In genomic region chr15:88897456-88898194, GRCh38 we compare ENCODE assay signal across 8 cellular contexts. TPM values are rescaled to one million over a fixed set of nuclear protein-coding genes. Genes with fewer than 3 reads are reported as not detected.
DNase-seq lines count a peak whose midpoint lies in the region; ATAC-seq and TF ChIP-seq lines count a peak whose summit lies in the region.

No MANE protein-coding gene starts in this region.

- H3K36me3 Mint-ChIP-seq in naive thymus-derived CD4-positive, alpha-beta T cell: peaks cover 0 to 18% (median 0%) of the 10 kb centered on the region in 5 donors
- peaks cover 13% of the 10 kb centered on the region for H3K36me3 Mint-ChIP-seq in stimulated activated effector memory CD8-positive, alpha-beta T cell treated with anti-CD3 and anti-CD28 coated beads, Interleukin-12 subunit alpha, Interleukin-12 subunit beta, amount 100 ng/mL, for 72 hours

- no peak overlapping the region for H3K4me3 ChIP-seq in H7 (ENCODE audit: insufficient read depth, low read depth, low read length)
- no peak overlapping the region for H3K4me3 ChIP-seq in epithelial cell of esophagus (ENCODE audit: low read length)
- peak overlapping the region; percentile 32 for H3K4me3 ChIP-seq in naive thymus-derived CD4-positive, alpha-beta T cell (ENCODE audit: low read length)

- POLR2A ChIA-PET in naive thymus-derived CD4-positive, alpha-beta T cell (lab: Charles Lee): interaction anchor here (0.6 kb wide), 1 partner anchor 23 kb away, joined by 3 read pairs; no protein-coding TSS in a partner anchor

- H3K27ac ChIP-seq in naive thymus-derived CD4-positive, alpha-beta T cell (ENCODE audit: low read depth, low read length): no peak overlapping the region

- DNase-seq in C1 segment of cervical spinal cord (lab: John Stamatoyannopoulos, UW) (peak in 9 of 14 donors; percentile 14 to 72 (median 23)), H7 (peak; percentile 64), NOMO-1 (lab: John Stamatoyannopoulos, UW; ENCODE audit: unreplicated experiment in 2 of 2) (peak; percentile 58 to 63), epithelial cell of esophagus (ENCODE audit: low read depth) (peak; percentile 86)
- peak; percentile 44 for DNase-seq in activated CD8-positive, alpha-beta memory T cell treated with anti-CD3 and anti-CD28 coated beads, Interleukin-2, amount 50 U/mL, for 1 hour (ENCODE audit: extremely low read depth)
- DNase-seq in naive thymus-derived CD4-positive, alpha-beta T cell: peak in 8 of 9 donors; percentile 74 to 85 (median 80)
- DNase-seq in stimulated activated effector memory CD8-positive, alpha-beta T cell treated with anti-CD3 and anti-CD28 coated beads, Interleukin-12 subunit alpha, Interleukin-12 subunit beta, amount 100 ng/mL, for 72 hours (ENCODE audit: low spot score in 2 of 2): no peak

- peak; percentile 66 for TF ChIP-seq CTCF in epithelial cell of esophagus (IDR thresholded peaks at IDR 0.05; ENCODE audit: insufficient read depth, low read depth, low read length, missing control alignments)

- peaks cover 15% of the 10 kb centered on the region for H3K27me3 ChIP-seq in H7 (ENCODE audit: control insufficient read depth, insufficient read depth, low read length)
- H3K27me3 ChIP-seq in naive thymus-derived CD4-positive, alpha-beta T cell (ENCODE audit: control insufficient read depth in 2 of 2, insufficient read depth in 2 of 2, low read length in 2 of 2): no peaks in the 10 kb centered on the region

- H3K27me3 Mint-ChIP-seq in naive thymus-derived CD4-positive, alpha-beta T cell: no peaks in the 10 kb centered on the region

- H3K4me3 Mint-ChIP-seq in naive thymus-derived CD4-positive, alpha-beta T cell: peak overlapping the region; percentile 24 to 83 (median 60)
- H3K4me3 Mint-ChIP-seq in stimulated activated effector memory CD8-positive, alpha-beta T cell treated with anti-CD3 and anti-CD28 coated beads, Interleukin-12 subunit alpha, Interleukin-12 subunit beta, amount 100 ng/mL, for 72 hours: no peak overlapping the region

- H3K9me3 Mint-ChIP-seq in naive thymus-derived CD4-positive, alpha-beta T cell: no peaks in the 10 kb centered on the region
- no peaks in the 10 kb centered on the region for H3K9me3 Mint-ChIP-seq in stimulated activated effector memory CD8-positive, alpha-beta T cell treated with anti-CD3 and anti-CD28 coated beads, Interleukin-12 subunit alpha, Interleukin-12 subunit beta, amount 100 ng/mL, for 72 hours

- CTCF ChIA-PET in naive thymus-derived CD4-positive, alpha-beta T cell (lab: Charles Lee): interaction anchor here (0.6 to 8.1 kb wide), 6 partner anchors 6 to 191 kb away, joined by 3 to 99 read pairs (median 4); partner anchors contain the start of gene ABHD2

- H3K4me1 Mint-ChIP-seq in naive thymus-derived CD4-positive, alpha-beta T cell: peaks cover 28 to 62% (median 51%) of the 10 kb centered on the region in 7 donors
- H3K4me1 Mint-ChIP-seq in stimulated activated effector memory CD8-positive, alpha-beta T cell treated with anti-CD3 and anti-CD28 coated beads, Interleukin-12 subunit alpha, Interleukin-12 subunit beta, amount 100 ng/mL, for 72 hours: peaks cover 26% of the 10 kb centered on the region

- H3K4me1 ChIP-seq in naive thymus-derived CD4-positive, alpha-beta T cell (ENCODE audit: control insufficient read depth in 2 of 2, insufficient read depth in 2 of 2, low read length in 2 of 2): peaks cover 27 to 38% of the 10 kb centered on the region in 2 donors

- intact Hi-C loops in naive thymus-derived CD4-positive, alpha-beta T cell (cut with micrococcal nuclease): loop anchor here in 1 of 2 donors (1.0 kb wide), 1 partner anchor 430 kb away; the partner anchor contains the start of genes MRPL46 and MRPS11

- no peaks in the 10 kb centered on the region for H3K9me3 ChIP-seq in naive thymus-derived CD4-positive, alpha-beta T cell (ENCODE audit: control insufficient read depth in 2 of 3, low read length in 3 of 3)

- peak overlapping the region in 8 of 9 donors; percentile 20 to 97 (median 80) for H3K27ac Mint-ChIP-seq in naive thymus-derived CD4-positive, alpha-beta T cell
- no peak overlapping the region for H3K27ac Mint-ChIP-seq in stimulated activated effector memory CD8-positive, alpha-beta T cell treated with anti-CD3 and anti-CD28 coated beads, Interleukin-12 subunit alpha, Interleukin-12 subunit beta, amount 100 ng/mL, for 72 hours

- H3K36me3 ChIP-seq in H7 (replicated peaks; ENCODE audit: control insufficient read depth, insufficient read depth, low read length): peaks cover 28% of the 10 kb centered on the region
- peaks cover 0 to 13% (median 0%) of the 10 kb centered on the region in 3 experiments for H3K36me3 ChIP-seq in naive thymus-derived CD4-positive, alpha-beta T cell (ENCODE audit: control insufficient read depth in 2 of 3, insufficient read depth in 3 of 3, low read length in 3 of 3)

- peak; percentile 75 for ATAC-seq in naive thymus-derived CD4-positive, alpha-beta T cell
- peak; percentile 56 for ATAC-seq in stimulated activated effector memory CD8-positive, alpha-beta T cell treated with anti-CD3 and anti-CD28 coated beads, Interleukin-12 subunit alpha, Interleukin-12 subunit beta, amount 100 ng/mL, for 72 hours
- no peak for ATAC-seq in HG03442 (IDR thresholded peaks at IDR 0.05; ENCODE audit: unreplicated experiment)

RNA-seq across cellular contexts. Expression of gene HAPLN3, which starts 2.3 kb away (rescaled TPM):
- total RNA-seq in H7 (2014; rRNA removed; shearing (Covaris generic)): 8.1 and 11.5 TPM in 2 replicates
- 100 to 1,000 TPM in 3 of 5 experiments, 10 to 100 TPM in 2; 64.0 to 158 (median 144) TPM for total RNA-seq in naive thymus-derived CD4-positive, alpha-beta T cell
- 10 to 100 TPM; 37.1 to 44.4 TPM for polyA plus RNA-seq in naive thymus-derived CD4-positive, alpha-beta T cell

RNA-seq across cellular contexts. Expression of gene MFGE8, which starts 15.6 kb away (rescaled TPM):
- 151 and 182 TPM in 2 replicates for total RNA-seq in H7 (2014; rRNA removed; shearing (Covaris generic))
- total RNA-seq in naive thymus-derived CD4-positive, alpha-beta T cell: 100 to 1,000 TPM in 2 of 5 experiments, 10 to 100 TPM in 3; 26.3 to 106 (median 90.3) TPM
- polyA plus RNA-seq in naive thymus-derived CD4-positive, alpha-beta T cell: 10 to 100 TPM in 1 of 2 donors, 1 to 10 TPM in 1; 6.3 to 12.4 TPM

Comparison
In these comparisons a context has a peak if more than half of its experiments do, and no peak if none do; other contexts are left out.
1. DNase-seq: peak in C1 segment of cervical spinal cord (9 of 14), H7 (single experiment), NOMO-1 (2 of 2), activated CD8-positive, alpha-beta memory T cell treated with anti-CD3 and anti-CD28 coated beads, Interleukin-2, amount 50 U/mL, for 1 hour (single experiment), epithelial cell of esophagus (single experiment) and naive thymus-derived CD4-positive, alpha-beta T cell (8 of 9); none in stimulated activated effector memory CD8-positive, alpha-beta T cell treated with anti-CD3 and anti-CD28 coated beads, Interleukin-12 subunit alpha, Interleukin-12 subunit beta, amount 100 ng/mL, for 72 hours (0 of 2).